Comparison of ENCODE assay signal across 1 cellular context in the genomic region with DNA sequence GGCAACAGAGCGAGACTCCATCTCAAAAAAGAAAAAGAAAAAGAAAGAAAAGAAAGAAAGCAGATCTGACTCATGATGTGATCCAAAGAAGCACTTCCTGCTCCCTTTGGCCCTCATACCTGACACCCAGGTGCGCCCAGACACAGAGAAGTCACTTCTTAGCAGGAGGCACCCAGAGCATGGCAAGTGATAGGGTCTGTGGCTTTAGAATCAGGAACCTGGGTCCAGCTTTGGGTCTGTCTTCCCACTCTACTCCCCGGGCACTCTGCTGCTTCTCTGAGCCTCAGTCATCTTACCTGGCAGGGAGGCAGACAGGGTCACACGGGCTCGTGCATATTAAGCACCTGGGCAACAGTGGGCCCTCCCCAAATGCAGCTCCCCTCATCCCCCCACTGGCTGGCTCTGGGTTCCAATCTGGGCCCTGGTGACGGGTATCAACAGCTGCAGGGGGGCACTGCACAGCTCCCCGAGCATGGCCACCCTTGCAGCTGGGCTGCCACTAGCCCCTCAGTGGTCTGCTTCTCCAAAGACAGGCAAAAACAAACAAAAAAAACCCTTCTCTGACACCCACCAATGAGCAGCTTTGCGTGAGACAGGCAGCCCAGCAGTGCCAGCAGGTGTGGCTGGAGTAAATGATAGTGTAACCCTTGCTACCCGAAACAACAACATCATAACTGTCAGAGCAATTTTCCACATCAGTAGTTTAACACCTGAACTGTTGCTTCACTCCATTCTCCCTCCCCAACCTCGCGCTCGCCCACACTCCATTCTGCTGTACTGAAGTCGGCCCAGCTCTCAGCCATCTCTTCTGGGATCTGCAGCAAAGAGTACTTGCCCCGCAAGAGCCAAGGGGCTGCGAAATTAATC.
TF ChIP-seq lines count a peak whose summit lies in the region.

No MANE protein-coding gene starts in this region.

TF ChIP-seq in HEK293, 187 proteins besides CTCF, POLR2A, EP300 and RAD21 (continued from another document and continues in another):
- TF ChIP-seq, protein P1, sequence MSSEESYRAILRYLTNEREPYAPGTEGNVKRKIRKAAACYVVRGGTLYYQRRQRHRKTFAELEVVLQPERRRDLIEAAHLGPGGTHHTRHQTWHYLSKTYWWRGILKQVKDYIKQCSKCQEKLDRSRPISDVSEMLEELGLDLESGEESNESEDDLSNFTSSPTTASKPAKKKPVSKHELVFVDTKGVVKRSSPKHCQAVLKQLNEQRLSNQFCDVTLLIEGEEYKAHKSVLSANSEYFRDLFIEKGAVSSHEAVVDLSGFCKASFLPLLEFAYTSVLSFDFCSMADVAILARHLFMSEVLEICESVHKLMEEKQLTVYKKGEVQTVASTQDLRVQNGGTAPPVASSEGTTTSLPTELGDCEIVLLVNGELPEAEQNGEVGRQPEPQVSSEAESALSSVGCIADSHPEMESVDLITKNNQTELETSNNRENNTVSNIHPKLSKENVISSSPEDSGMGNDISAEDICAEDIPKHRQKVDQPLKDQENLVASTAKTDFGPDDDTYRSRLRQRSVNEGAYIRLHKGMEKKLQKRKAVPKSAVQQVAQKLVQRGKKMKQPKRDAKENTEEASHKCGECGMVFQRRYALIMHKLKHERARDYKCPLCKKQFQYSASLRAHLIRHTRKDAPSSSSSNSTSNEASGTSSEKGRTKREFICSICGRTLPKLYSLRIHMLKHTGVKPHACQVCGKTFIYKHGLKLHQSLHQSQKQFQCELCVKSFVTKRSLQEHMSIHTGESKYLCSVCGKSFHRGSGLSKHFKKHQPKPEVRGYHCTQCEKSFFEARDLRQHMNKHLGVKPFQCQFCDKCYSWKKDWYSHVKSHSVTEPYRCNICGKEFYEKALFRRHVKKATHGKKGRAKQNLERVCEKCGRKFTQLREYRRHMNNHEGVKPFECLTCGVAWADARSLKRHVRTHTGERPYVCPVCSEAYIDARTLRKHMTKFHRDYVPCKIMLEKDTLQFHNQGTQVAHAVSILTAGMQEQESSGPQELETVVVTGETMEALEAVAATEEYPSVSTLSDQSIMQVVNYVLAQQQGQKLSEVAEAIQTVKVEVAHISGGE (tag by site-specific recombination; conservative IDR thresholded peaks at IDR 0.05; ENCODE audit: low read depth), result no peak
- TF ChIP-seq ZNF521 (tag by site-specific recombination; IDR thresholded peaks at IDR 0.05) (no peak), RBAK (tag by site-specific recombination; IDR thresholded peaks at IDR 0.05) (no peak), ZNF544 (tag by site-specific recombination; IDR thresholded peaks at IDR 0.05) (no peak), ZNF423 (tag by site-specific recombination; IDR thresholded peaks at IDR 0.05) (peak; percentile 34; the same call in 1 of the 2 replicates), ZNF292 (tag by site-specific recombination; IDR thresholded peaks at IDR 0.05; ENCODE audit: borderline replicate concordance, low read depth) (no peak), ZNF529 (tag by site-specific recombination; IDR thresholded peaks at IDR 0.05; ENCODE audit: insufficient replicate concordance) (no peak), ZNF792 (tag by site-specific recombination; IDR thresholded peaks at IDR 0.05) (0 out of 2 replicates have a peak, but pooled peaks have one; percentile 49), FEZF1 (tag by site-specific recombination; IDR thresholded peaks at IDR 0.05) (peak; percentile 83), ZFP69B (tag by site-specific recombination; IDR thresholded peaks at IDR 0.05) (no peak), ZNF184 (tag by site-specific recombination; IDR thresholded peaks at IDR 0.05) (no peak), SCRT2 (tag by site-specific recombination; IDR thresholded peaks at IDR 0.05) (peak; percentile 99), ZNF768 (tag by site-specific recombination; IDR thresholded peaks at IDR 0.05) (no peak), GLIS1 (tag by site-specific recombination; IDR thresholded peaks at IDR 0.05) (peak; percentile 73), ZNF701 (tag by site-specific recombination; IDR thresholded peaks at IDR 0.05) (no peak), ZNF324 (tag by site-specific recombination; IDR thresholded peaks at IDR 0.05) (no peak), ZBTB17 (tag by site-specific recombination; IDR thresholded peaks at IDR 0.05) (peak; percentile 81), ZNF555 (tag by site-specific recombination; conservative IDR thresholded peaks at IDR 0.05) (no peak), ZNF157 (tag by site-specific recombination; IDR thresholded peaks at IDR 0.05) (no peak), ZNF175 (tag by site-specific recombination; IDR thresholded peaks at IDR 0.05) (no peak), ZNF514 (tag by site-specific recombination; IDR thresholded peaks at IDR 0.05) (no peak), SP7 (tag by site-specific recombination; IDR thresholded peaks at IDR 0.05) (peak; percentile 98), ZNF580 (tag by site-specific recombination; IDR thresholded peaks at IDR 0.05) (peak; percentile 91), BCL11B (tag by site-specific recombination; IDR thresholded peaks at IDR 0.05; ENCODE audit: low read depth) (peak; percentile 85; the same call in 1 of the 2 replicates), ZNF549 (tag by site-specific recombination; IDR thresholded peaks at IDR 0.05) (no peak), GLIS2 (tag by site-specific recombination; IDR thresholded peaks at IDR 0.05) (peak; percentile 49; the same call in 1 of the 2 replicates), SALL2 (tag by site-specific recombination; IDR thresholded peaks at IDR 0.05; ENCODE audit: borderline replicate concordance) (no peak), ZNF274 (IDR thresholded peaks at IDR 0.05; ENCODE audit: low read length) (no peak), ZNF274 (tag by site-specific recombination; IDR thresholded peaks at IDR 0.05; ENCODE audit: borderline replicate concordance) (no peak), ZNF561 (tag by site-specific recombination; IDR thresholded peaks at IDR 0.05; ENCODE audit: borderline replicate concordance) (peak; percentile 77; the same call in 1 of the 2 replicates), ZNF37A (tag by site-specific recombination; IDR thresholded peaks at IDR 0.05) (no peak), ZNF19 (tag by site-specific recombination; IDR thresholded peaks at IDR 0.05; ENCODE audit: low read depth) (no peak), BCL6B (tag by site-specific recombination; IDR thresholded peaks at IDR 0.05) (0 out of 2 replicates have a peak, but pooled peaks have one; percentile 16), ZSCAN18 (tag by site-specific recombination; IDR thresholded peaks at IDR 0.05) (no peak), ZNF169 (tag by site-specific recombination; IDR thresholded peaks at IDR 0.05) (no peak), ZNF2 (tag by site-specific recombination; IDR thresholded peaks at IDR 0.05) (peak; percentile 52; the same call in 1 of the 2 replicates), YY1 (tag by site-specific recombination; IDR thresholded peaks at IDR 0.05) (no peak), ZNF623 (tag by site-specific recombination; IDR thresholded peaks at IDR 0.05) (no peak), ZNF785 (tag by site-specific recombination; IDR thresholded peaks at IDR 0.05) (no peak), ZNF202 (tag by site-specific recombination; IDR thresholded peaks at IDR 0.05; ENCODE audit: borderline replicate concordance) (no peak), EGR2 (tag by site-specific recombination; IDR thresholded peaks at IDR 0.05; ENCODE audit: low read depth) (peak; percentile 82), ZBTB20 (tag by site-specific recombination; IDR thresholded peaks at IDR 0.05) (no peak), ZNF23 (tag by site-specific recombination; IDR thresholded peaks at IDR 0.05; ENCODE audit: borderline replicate concordance) (no peak), ZNF311 (tag by site-specific recombination; IDR thresholded peaks at IDR 0.05; ENCODE audit: borderline replicate concordance) (no peak), ZNF138 (tag by site-specific recombination; IDR thresholded peaks at IDR 0.05; ENCODE audit: borderline replicate concordance) (no peak), KLF17 (tag by site-specific recombination; IDR thresholded peaks at IDR 0.05) (peak; percentile 99), KLF7 (tag by site-specific recombination; IDR thresholded peaks at IDR 0.05; ENCODE audit: borderline replicate concordance) (peak; percentile 52; the same call in 1 of the 2 replicates), ZNF837 (tag by site-specific recombination; IDR thresholded peaks at IDR 0.05) (no peak), ZNF510 (tag by site-specific recombination; IDR thresholded peaks at IDR 0.05; ENCODE audit: insufficient replicate concordance) (no peak), SP2 (tag by site-specific recombination; IDR thresholded peaks at IDR 0.05) (no peak), HOXC10 (CRISPR knock-in tag; IDR thresholded peaks at IDR 0.05) (no peak), ZNF26 (tag by site-specific recombination; IDR thresholded peaks at IDR 0.05) (no peak), KLF8 (tag by site-specific recombination; IDR thresholded peaks at IDR 0.05) (peak; percentile 67)
- TF ChIP-seq, protein P2, sequence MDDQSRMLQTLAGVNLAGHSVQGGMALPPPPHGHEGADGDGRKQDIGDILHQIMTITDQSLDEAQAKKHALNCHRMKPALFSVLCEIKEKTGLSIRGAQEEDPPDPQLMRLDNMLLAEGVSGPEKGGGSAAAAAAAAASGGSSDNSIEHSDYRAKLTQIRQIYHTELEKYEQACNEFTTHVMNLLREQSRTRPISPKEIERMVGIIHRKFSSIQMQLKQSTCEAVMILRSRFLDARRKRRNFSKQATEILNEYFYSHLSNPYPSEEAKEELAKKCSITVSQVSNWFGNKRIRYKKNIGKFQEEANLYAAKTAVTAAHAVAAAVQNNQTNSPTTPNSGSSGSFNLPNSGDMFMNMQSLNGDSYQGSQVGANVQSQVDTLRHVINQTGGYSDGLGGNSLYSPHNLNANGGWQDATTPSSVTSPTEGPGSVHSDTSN (CRISPR knock-in tag; IDR thresholded peaks at IDR 0.05), result no peak
- TF ChIP-seq, protein P3, sequence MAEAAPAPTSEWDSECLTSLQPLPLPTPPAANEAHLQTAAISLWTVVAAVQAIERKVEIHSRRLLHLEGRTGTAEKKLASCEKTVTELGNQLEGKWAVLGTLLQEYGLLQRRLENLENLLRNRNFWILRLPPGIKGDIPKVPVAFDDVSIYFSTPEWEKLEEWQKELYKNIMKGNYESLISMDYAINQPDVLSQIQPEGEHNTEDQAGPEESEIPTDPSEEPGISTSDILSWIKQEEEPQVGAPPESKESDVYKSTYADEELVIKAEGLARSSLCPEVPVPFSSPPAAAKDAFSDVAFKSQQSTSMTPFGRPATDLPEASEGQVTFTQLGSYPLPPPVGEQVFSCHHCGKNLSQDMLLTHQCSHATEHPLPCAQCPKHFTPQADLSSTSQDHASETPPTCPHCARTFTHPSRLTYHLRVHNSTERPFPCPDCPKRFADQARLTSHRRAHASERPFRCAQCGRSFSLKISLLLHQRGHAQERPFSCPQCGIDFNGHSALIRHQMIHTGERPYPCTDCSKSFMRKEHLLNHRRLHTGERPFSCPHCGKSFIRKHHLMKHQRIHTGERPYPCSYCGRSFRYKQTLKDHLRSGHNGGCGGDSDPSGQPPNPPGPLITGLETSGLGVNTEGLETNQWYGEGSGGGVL (tag by site-specific recombination; IDR thresholded peaks at IDR 0.05), result peak; percentile 81
- TF ChIP-seq, protein P4, sequence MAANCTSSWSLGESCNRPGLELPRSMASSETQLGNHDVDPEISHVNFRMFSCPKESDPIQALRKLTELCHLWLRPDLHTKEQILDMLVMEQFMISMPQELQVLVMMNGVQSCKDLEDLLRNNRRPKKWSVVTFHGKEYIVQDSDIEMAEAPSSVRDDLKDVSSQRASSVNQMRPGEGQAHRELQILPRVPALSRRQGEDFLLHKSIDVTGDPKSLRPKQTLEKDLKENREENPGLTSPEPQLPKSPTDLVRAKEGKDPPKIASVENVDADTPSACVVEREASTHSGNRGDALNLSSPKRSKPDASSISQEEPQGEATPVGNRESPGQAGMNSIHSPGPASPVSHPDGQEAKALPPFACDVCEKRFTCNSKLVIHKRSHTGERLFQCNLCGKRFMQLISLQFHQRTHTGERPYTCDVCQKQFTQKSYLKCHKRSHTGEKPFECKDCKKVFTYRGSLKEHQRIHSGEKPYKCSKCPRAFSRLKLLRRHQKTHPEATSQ (tag by site-specific recombination; IDR thresholded peaks at IDR 0.05), result no peak
